ENCODE assay signal across 1 cellular context in genomic region chr16:70646260-70647241, GRCh38.
A peak's percentile ranks its signal among the peaks of the same experiment; 100 is the strongest.
TF ChIP-seq lines count a peak whose summit lies in the region.

Gene IL34, plus strand, starts transcription at chr16:70646559. Its CDS starts 389 bp downstream, at chr16:70646948.

TF ChIP-seq in HepG2, 621 proteins besides CTCF, POLR2A, EP300 and RAD21 (continued from another document):
- TF ChIP-seq ZNF589 (CRISPR knock-in tag; conservative IDR thresholded peaks at IDR 0.05), result no peak
- TF ChIP-seq TP53 (CRISPR knock-in tag; conservative IDR thresholded peaks at IDR 0.05), result no peak
- TF ChIP-seq KLF6 (CRISPR knock-in tag; IDR thresholded peaks at IDR 0.05), result no peak
- peak; percentile 20; the same call in 1 of the 2 replicates for TF ChIP-seq MTA1 (CRISPR knock-in tag; IDR thresholded peaks at IDR 0.05; ENCODE audit: borderline replicate concordance)
- TF ChIP-seq HNRNPUL1 (IDR thresholded peaks at IDR 0.05; ENCODE audit: low read depth, low read length), result no peak
- no peak for TF ChIP-seq EZH2 (conservative IDR thresholded peaks at IDR 0.05; ENCODE audit: low read depth, low read length)
- TF ChIP-seq, protein P1, sequence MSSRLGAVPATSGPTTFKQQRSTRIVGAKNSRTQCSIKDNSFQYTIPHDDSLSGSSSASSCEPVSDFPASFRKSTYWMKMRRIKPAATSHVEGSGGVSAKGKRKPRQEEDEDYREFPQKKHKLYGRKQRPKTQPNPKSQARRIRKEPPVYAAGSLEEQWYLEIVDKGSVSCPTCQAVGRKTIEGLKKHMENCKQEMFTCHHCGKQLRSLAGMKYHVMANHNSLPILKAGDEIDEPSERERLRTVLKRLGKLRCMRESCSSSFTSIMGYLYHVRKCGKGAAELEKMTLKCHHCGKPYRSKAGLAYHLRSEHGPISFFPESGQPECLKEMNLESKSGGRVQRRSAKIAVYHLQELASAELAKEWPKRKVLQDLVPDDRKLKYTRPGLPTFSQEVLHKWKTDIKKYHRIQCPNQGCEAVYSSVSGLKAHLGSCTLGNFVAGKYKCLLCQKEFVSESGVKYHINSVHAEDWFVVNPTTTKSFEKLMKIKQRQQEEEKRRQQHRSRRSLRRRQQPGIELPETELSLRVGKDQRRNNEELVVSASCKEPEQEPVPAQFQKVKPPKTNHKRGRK (CRISPR knock-in tag; IDR thresholded peaks at IDR 0.05), result no peak
- TF ChIP-seq RXRB (CRISPR knock-in tag; IDR thresholded peaks at IDR 0.05; ENCODE audit: borderline replicate concordance), result no peak
- TF ChIP-seq HDAC1 (CRISPR knock-in tag; IDR thresholded peaks at IDR 0.05), result no peak
- no peak for TF ChIP-seq HMGXB3 (CRISPR knock-in tag; IDR thresholded peaks at IDR 0.05; ENCODE audit: borderline replicate concordance)
- no peak for TF ChIP-seq KLF12 (CRISPR knock-in tag; IDR thresholded peaks at IDR 0.05; ENCODE audit: borderline replicate concordance)
- TF ChIP-seq ZNF33A (CRISPR knock-in tag; IDR thresholded peaks at IDR 0.05; ENCODE audit: borderline replicate concordance), result no peak
- TF ChIP-seq, protein P2, sequence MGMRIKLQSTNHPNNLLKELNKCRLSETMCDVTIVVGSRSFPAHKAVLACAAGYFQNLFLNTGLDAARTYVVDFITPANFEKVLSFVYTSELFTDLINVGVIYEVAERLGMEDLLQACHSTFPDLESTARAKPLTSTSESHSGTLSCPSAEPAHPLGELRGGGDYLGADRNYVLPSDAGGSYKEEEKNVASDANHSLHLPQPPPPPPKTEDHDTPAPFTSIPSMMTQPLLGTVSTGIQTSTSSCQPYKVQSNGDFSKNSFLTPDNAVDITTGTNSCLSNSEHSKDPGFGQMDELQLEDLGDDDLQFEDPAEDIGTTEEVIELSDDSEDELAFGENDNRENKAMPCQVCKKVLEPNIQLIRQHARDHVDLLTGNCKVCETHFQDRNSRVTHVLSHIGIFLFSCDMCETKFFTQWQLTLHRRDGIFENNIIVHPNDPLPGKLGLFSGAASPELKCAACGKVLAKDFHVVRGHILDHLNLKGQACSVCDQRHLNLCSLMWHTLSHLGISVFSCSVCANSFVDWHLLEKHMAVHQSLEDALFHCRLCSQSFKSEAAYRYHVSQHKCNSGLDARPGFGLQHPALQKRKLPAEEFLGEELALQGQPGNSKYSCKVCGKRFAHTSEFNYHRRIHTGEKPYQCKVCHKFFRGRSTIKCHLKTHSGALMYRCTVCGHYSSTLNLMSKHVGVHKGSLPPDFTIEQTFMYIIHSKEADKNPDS (CRISPR knock-in tag; IDR thresholded peaks at IDR 0.05), result no peak
- TF ChIP-seq, protein P3, sequence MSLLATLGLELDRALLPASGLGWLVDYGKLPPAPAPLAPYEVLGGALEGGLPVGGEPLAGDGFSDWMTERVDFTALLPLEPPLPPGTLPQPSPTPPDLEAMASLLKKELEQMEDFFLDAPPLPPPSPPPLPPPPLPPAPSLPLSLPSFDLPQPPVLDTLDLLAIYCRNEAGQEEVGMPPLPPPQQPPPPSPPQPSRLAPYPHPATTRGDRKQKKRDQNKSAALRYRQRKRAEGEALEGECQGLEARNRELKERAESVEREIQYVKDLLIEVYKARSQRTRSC (CRISPR knock-in tag; IDR thresholded peaks at IDR 0.05; ENCODE audit: low read depth), result no peak
- TF ChIP-seq CEBPB (IDR thresholded peaks at IDR 0.05; ENCODE audit: borderline replicate concordance, low read depth, low read length), result 0 out of 2 replicates have a peak, but pooled peaks have one; percentile 3
- TF ChIP-seq ZNF792 (CRISPR knock-in tag; IDR thresholded peaks at IDR 0.05), result no peak
- 0 out of 2 replicates have a peak, but pooled peaks have one; percentile 28 for TF ChIP-seq PRDM10 (CRISPR knock-in tag; IDR thresholded peaks at IDR 0.05; ENCODE audit: low read depth)
- no peak for TF ChIP-seq TEAD3 (CRISPR knock-in tag; optimal IDR thresholded peaks at IDR 0.05; ENCODE audit: borderline replicate concordance)
- no peak for TF ChIP-seq ZNF619 (CRISPR knock-in tag; IDR thresholded peaks at IDR 0.05)
- TF ChIP-seq SRF (IDR thresholded peaks at IDR 0.05; ENCODE audit: low read depth, low read length), result no peak
- 0 out of 2 replicates have a peak, but pooled peaks have one; percentile 22 for TF ChIP-seq FOSL2 (CRISPR knock-in tag; IDR thresholded peaks at IDR 0.05)
- no peak for TF ChIP-seq AGO1 (IDR thresholded peaks at IDR 0.05; ENCODE audit: low read depth, low read length, poor library complexity, severe bottlenecking)
- TF ChIP-seq RBM22 (optimal IDR thresholded peaks at IDR 0.05; ENCODE audit: low read length), result no peak
- TF ChIP-seq ZNF414 (CRISPR knock-in tag; IDR thresholded peaks at IDR 0.05), result no peak
- no peak for TF ChIP-seq TAF15 (IDR thresholded peaks at IDR 0.05; ENCODE audit: low read depth, low read length, poor library complexity, severe bottlenecking)
- TF ChIP-seq SETDB1 (CRISPR knock-in tag; IDR thresholded peaks at IDR 0.05; ENCODE audit: borderline replicate concordance), result no peak
- no peak for TF ChIP-seq ZIK1 (CRISPR knock-in tag; IDR thresholded peaks at IDR 0.05; ENCODE audit: borderline replicate concordance, low read depth)
- no peak for TF ChIP-seq TSC22D2 (CRISPR knock-in tag; IDR thresholded peaks at IDR 0.05; ENCODE audit: borderline replicate concordance)
